In the genomic region with DNA sequence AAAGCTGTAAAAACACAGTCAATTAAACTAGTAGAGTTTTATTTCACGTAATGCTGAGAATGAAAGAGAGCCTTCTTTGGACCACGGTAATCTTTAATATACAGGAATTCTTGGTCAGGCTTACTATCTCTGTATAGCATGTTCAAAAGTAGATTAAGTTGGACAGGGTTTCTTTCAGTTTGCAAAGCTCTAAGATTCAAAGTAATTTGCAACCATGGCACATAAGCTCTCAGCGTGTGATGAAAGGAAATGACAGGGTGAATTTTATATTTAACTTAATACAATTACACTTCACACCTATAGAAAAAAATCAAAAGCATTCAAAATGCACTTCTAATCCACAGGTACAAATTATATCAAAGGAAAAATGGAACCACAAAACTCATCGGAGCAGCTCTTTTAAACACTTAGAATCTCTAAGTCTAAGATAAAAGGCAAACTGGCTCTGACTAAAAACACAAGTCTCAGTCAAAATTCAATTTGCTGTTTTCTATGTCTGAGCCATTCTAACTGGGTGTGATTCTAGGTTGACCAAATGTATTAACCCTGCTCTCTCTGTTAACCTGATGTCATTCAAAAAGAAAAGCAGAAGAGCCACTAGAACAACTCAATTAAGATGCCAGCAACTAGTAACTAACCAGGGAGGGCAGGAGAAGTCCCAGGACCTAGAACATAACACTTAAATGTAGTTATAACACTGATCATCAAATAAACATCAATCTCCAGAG, we compare ENCODE assay signal across 1 cellular context.
TF ChIP-seq lines count a peak whose summit lies in the region.

No MANE protein-coding gene starts in this region.

TF ChIP-seq in GM23338, 12 proteins besides CTCF, POLR2A, EP300 and RAD21:
- TF ChIP-seq, protein P1, sequence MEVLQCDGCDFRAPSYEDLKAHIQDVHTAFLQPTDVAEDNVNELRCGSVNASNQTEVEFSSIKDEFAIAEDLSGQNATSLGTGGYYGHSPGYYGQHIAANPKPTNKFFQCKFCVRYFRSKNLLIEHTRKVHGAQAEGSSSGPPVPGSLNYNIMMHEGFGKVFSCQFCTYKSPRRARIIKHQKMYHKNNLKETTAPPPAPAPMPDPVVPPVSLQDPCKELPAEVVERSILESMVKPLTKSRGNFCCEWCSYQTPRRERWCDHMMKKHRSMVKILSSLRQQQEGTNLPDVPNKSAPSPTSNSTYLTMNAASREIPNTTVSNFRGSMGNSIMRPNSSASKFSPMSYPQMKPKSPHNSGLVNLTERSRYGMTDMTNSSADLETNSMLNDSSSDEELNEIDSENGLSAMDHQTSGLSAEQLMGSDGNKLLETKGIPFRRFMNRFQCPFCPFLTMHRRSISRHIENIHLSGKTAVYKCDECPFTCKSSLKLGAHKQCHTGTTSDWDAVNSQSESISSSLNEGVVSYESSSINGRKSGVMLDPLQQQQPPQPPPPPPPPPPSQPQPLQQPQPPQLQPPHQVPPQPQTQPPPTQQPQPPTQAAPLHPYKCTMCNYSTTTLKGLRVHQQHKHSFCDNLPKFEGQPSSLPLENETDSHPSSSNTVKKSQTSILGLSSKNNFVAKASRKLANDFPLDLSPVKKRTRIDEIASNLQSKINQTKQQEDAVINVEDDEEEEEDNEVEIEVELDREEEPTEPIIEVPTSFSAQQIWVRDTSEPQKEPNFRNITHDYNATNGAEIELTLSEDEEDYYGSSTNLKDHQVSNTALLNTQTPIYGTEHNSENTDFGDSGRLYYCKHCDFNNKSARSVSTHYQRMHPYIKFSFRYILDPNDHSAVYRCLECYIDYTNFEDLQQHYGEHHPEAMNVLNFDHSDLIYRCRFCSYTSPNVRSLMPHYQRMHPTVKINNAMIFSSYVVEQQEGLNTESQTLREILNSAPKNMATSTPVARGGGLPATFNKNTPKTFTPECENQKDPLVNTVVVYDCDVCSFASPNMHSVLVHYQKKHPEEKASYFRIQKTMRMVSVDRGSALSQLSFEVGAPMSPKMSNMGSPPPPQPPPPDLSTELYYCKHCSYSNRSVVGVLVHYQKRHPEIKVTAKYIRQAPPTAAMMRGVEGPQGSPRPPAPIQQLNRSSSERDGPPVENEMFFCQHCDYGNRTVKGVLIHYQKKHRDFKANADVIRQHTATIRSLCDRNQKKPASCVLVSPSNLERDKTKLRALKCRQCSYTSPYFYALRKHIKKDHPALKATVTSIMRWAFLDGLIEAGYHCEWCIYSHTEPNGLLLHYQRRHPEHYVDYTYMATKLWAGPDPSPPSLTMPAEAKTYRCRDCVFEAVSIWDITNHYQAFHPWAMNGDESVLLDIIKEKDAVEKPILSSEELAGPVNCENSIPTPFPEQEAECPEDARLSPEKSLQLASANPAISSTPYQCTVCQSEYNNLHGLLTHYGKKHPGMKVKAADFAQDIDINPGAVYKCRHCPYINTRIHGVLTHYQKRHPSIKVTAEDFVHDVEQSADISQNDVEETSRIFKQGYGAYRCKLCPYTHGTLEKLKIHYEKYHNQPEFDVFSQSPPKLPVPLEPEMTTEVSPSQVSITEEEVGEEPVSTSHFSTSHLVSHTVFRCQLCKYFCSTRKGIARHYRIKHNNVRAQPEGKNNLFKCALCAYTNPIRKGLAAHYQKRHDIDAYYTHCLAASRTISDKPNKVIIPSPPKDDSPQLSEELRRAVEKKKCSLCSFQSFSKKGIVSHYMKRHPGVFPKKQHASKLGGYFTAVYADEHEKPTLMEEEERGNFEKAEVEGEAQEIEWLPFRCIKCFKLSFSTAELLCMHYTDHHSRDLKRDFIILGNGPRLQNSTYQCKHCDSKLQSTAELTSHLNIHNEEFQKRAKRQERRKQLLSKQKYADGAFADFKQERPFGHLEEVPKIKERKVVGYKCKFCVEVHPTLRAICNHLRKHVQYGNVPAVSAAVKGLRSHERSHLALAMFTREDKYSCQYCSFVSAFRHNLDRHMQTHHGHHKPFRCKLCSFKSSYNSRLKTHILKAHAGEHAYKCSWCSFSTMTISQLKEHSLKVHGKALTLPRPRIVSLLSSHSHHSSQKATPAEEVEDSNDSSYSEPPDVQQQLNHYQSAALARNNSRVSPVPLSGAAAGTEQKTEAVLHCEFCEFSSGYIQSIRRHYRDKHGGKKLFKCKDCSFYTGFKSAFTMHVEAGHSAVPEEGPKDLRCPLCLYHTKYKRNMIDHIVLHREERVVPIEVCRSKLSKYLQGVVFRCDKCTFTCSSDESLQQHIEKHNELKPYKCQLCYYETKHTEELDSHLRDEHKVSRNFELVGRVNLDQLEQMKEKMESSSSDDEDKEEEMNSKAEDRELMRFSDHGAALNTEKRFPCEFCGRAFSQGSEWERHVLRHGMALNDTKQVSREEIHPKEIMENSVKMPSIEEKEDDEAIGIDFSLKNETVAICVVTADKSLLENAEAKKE (CRISPR knock-in tag; IDR thresholded peaks at IDR 0.05) = no peak
- TF ChIP-seq NANOG (IDR thresholded peaks at IDR 0.05; ENCODE audit: borderline replicate concordance) (no peak), STAT1 (IDR thresholded peaks at IDR 0.05; ENCODE audit: unreplicated experiment) (no peak), EZH2phosphoT487 (IDR thresholded peaks at IDR 0.05; ENCODE audit: unreplicated experiment) (no peak), ZNF331 (CRISPR knock-in tag; IDR thresholded peaks at IDR 0.05; ENCODE audit: low read depth) (no peak), JUNB (IDR thresholded peaks at IDR 0.05; ENCODE audit: unreplicated experiment) (no peak), POLR2AphosphoS5 (IDR thresholded peaks at IDR 0.05; ENCODE audit: low read depth) (no peak), ZNF114 (CRISPR knock-in tag; IDR thresholded peaks at IDR 0.05) (no peak), CREB1 (CRISPR knock-in tag; IDR thresholded peaks at IDR 0.05; ENCODE audit: low read depth) (no peak), EZH2 (IDR thresholded peaks at IDR 0.05; ENCODE audit: low read depth, unreplicated experiment) (no peak)
- TF ChIP-seq, protein P2, sequence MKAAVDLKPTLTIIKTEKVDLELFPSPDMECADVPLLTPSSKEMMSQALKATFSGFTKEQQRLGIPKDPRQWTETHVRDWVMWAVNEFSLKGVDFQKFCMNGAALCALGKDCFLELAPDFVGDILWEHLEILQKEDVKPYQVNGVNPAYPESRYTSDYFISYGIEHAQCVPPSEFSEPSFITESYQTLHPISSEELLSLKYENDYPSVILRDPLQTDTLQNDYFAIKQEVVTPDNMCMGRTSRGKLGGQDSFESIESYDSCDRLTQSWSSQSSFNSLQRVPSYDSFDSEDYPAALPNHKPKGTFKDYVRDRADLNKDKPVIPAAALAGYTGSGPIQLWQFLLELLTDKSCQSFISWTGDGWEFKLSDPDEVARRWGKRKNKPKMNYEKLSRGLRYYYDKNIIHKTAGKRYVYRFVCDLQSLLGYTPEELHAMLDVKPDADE (IDR thresholded peaks at IDR 0.05) = no peak
- TF ChIP-seq, protein P3, sequence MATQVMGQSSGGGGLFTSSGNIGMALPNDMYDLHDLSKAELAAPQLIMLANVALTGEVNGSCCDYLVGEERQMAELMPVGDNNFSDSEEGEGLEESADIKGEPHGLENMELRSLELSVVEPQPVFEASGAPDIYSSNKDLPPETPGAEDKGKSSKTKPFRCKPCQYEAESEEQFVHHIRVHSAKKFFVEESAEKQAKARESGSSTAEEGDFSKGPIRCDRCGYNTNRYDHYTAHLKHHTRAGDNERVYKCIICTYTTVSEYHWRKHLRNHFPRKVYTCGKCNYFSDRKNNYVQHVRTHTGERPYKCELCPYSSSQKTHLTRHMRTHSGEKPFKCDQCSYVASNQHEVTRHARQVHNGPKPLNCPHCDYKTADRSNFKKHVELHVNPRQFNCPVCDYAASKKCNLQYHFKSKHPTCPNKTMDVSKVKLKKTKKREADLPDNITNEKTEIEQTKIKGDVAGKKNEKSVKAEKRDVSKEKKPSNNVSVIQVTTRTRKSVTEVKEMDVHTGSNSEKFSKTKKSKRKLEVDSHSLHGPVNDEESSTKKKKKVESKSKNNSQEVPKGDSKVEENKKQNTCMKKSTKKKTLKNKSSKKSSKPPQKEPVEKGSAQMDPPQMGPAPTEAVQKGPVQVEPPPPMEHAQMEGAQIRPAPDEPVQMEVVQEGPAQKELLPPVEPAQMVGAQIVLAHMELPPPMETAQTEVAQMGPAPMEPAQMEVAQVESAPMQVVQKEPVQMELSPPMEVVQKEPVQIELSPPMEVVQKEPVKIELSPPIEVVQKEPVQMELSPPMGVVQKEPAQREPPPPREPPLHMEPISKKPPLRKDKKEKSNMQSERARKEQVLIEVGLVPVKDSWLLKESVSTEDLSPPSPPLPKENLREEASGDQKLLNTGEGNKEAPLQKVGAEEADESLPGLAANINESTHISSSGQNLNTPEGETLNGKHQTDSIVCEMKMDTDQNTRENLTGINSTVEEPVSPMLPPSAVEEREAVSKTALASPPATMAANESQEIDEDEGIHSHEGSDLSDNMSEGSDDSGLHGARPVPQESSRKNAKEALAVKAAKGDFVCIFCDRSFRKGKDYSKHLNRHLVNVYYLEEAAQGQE (IDR thresholded peaks at IDR 0.05; ENCODE audit: unreplicated experiment) = no peak
